In the genomic region with DNA sequence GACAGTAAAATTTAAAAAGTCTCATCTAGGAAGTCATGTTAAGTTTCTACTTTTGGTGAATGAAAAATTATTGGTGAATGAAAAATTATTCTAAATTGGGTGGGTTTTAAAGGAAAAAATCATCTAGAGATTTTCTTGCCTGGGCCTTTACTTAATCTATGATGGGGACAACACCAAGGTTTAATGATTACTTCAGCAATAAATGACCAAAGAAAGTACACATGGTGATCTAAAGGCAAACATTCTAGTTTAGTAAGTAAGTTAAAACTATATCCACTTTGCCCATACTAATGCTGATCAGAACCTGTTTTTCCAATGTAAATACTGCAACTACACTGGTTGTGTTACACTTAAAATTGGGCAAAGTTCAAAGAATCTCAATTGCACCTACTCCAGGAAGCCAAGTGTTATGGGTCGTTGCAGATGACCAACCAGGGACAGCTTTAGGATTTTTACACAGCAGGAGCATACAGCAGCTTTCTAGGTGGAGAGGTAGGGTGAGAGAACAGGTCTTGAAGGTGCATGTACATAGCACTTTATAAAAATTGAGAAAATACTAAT, we compare ENCODE assay signal across 1 cellular context.
TF ChIP-seq lines count a peak whose summit lies in the region.

No MANE protein-coding gene starts in this region.

TF ChIP-seq in liver, 16 proteins besides CTCF, POLR2A, EP300 and RAD21 (continued from another document):
- TF ChIP-seq, protein P1, sequence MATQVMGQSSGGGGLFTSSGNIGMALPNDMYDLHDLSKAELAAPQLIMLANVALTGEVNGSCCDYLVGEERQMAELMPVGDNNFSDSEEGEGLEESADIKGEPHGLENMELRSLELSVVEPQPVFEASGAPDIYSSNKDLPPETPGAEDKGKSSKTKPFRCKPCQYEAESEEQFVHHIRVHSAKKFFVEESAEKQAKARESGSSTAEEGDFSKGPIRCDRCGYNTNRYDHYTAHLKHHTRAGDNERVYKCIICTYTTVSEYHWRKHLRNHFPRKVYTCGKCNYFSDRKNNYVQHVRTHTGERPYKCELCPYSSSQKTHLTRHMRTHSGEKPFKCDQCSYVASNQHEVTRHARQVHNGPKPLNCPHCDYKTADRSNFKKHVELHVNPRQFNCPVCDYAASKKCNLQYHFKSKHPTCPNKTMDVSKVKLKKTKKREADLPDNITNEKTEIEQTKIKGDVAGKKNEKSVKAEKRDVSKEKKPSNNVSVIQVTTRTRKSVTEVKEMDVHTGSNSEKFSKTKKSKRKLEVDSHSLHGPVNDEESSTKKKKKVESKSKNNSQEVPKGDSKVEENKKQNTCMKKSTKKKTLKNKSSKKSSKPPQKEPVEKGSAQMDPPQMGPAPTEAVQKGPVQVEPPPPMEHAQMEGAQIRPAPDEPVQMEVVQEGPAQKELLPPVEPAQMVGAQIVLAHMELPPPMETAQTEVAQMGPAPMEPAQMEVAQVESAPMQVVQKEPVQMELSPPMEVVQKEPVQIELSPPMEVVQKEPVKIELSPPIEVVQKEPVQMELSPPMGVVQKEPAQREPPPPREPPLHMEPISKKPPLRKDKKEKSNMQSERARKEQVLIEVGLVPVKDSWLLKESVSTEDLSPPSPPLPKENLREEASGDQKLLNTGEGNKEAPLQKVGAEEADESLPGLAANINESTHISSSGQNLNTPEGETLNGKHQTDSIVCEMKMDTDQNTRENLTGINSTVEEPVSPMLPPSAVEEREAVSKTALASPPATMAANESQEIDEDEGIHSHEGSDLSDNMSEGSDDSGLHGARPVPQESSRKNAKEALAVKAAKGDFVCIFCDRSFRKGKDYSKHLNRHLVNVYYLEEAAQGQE (IDR thresholded peaks at IDR 0.05), result no peak
- TF ChIP-seq GABPA (IDR thresholded peaks at IDR 0.05 in 1 of 2, conservative IDR thresholded peaks at IDR 0.05 in 1 of 2), result no peak
